14 cellular contexts compared by ENCODE assay signal in the genomic region with DNA sequence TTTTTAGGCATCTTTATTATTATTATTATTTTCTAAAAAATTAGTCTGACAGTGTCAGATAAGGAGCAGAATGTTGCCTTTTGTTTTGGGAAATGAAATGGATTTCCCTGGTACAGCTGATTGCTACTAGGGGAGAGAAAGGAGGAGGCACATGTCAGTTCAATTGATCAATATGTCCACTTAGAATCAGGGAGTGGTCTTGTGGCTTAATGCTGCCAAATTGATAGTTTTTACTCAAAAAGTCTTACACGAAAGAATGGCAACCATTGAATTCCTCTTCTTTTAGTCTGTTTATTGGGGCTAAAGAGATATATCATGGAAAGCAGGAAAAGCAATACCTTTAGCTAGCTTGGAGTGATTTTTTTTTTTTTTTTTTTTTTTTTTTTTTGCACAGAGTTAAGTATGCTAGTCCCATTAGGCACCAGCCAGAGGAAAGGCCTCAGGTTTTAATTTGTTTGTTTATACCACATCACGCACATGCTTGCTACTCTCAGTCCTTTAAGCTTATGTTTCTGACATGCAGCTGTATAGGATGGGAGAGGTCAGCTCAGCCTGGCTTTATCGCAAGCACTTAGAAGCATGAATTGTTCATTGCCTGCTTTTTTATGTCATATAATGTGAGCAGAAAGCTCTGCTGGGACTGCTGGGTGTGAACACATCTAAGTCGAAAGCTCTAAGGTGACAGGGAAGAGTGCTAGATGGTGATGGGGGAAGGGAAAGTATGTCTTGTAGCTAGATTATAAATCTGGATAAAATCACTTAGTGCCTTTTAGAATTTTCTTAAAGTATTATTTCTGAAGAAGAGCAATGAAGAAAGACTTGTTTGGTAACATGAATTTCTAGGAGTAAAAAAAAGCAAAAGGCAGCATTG. TPM values are rescaled to one million over a fixed set of nuclear protein-coding genes. Genes with fewer than 3 reads are reported as not detected.
DNase-seq lines count a peak whose midpoint lies in the region; ATAC-seq, FAIRE-seq and TF ChIP-seq lines count a peak whose summit lies in the region.
"Had no signal": no experiment of that assay in that cellular context is flagged by ENCODE, and none has a peak within 500 bp of the region (broad histone marks: within the 10 kb centered on the region; RNA-seq: fewer than 3 reads in every experiment).

No MANE protein-coding gene starts in this region.

- H3K4me1 Mint-ChIP-seq in activated T-cell treated with anti-CD3 and anti-CD28 coated beads, Interleukin-2, amount 50 U/mL, for 24 hours (ENCODE audit: low read depth): peaks cover 2% of the 10 kb centered on the region
- H3K4me1 Mint-ChIP-seq in activated CD8-positive, alpha-beta memory T cell treated with anti-CD3 and anti-CD28 coated beads, Interleukin-2, amount 10 ng/mL, durations not matched to agents 7 days and 5 days: peaks cover 26% of the 10 kb centered on the region
- no peaks in the 10 kb centered on the region for H3K4me1 Mint-ChIP-seq in activated T-helper 2 cell treated with anti-CD3 and anti-CD28 coated beads, Interferon-gamma antibody, Interleukin-2, Interleukin-4, amounts not matched to agents 10 μg/mL and 5 μg/mL and 100 μg/mL, durations not matched to agents 14 hours and 24 hours and 36 hours (ENCODE audit: low read depth)

- H3K4me3 ChIP-seq in KMS-11 (IDR thresholded peaks at IDR 0.05; ENCODE audit: insufficient read depth, low read depth, low read length) (no peak overlapping the region), K562 (no peak overlapping the region), mucosa of descending colon (no peak overlapping the region)
- H3K4me3 ChIP-seq: thoracic aorta had no signal

- POLR2A ChIA-PET in K562 (lab: Yijun Ruan, JAX): interaction anchor here (0.6 to 1.6 kb wide), 5 partner anchors 8 to 20 kb away, joined by 3 to 5 read pairs (median 3); no protein-coding TSS in a partner anchor

- H3K27ac Mint-ChIP-seq in activated T-cell treated with anti-CD3 and anti-CD28 coated beads, Interleukin-2, amount 50 U/mL, for 24 hours: no peak overlapping the region
- H3K27ac Mint-ChIP-seq in activated CD8-positive, alpha-beta memory T cell treated with anti-CD3 and anti-CD28 coated beads, Interleukin-2, amount 10 ng/mL, durations not matched to agents 7 days and 5 days: no peak overlapping the region
- H3K27ac Mint-ChIP-seq in activated T-helper 2 cell treated with anti-CD3 and anti-CD28 coated beads, Interferon-gamma antibody, Interleukin-2, Interleukin-4, amounts not matched to agents 10 μg/mL and 5 μg/mL and 100 μg/mL, durations not matched to agents 14 hours and 24 hours and 36 hours: no peak overlapping the region
- H3K27ac Mint-ChIP-seq: progenitor cell of endocrine pancreas had no signal

- no peaks in the 10 kb centered on the region for H3K27me3 Mint-ChIP-seq in activated T-cell treated with anti-CD3 and anti-CD28 coated beads, Interleukin-2, amount 50 U/mL, for 24 hours
- H3K27me3 Mint-ChIP-seq in activated CD8-positive, alpha-beta memory T cell treated with anti-CD3 and anti-CD28 coated beads, Interleukin-2, amount 10 ng/mL, durations not matched to agents 7 days and 5 days: no peaks in the 10 kb centered on the region
- peaks cover 2% of the 10 kb centered on the region for H3K27me3 Mint-ChIP-seq in activated T-helper 2 cell treated with anti-CD3 and anti-CD28 coated beads, Interferon-gamma antibody, Interleukin-2, Interleukin-4, amounts not matched to agents 10 μg/mL and 5 μg/mL and 100 μg/mL, durations not matched to agents 14 hours and 24 hours and 36 hours (ENCODE audit: low read depth)
- H3K27me3 Mint-ChIP-seq: progenitor cell of endocrine pancreas had no signal

- DNase-seq in Ammon's horn (ENCODE audit: low spot score) (peak; percentile 23), K562 (ENCODE audit: extremely low read depth in 1 of 4, low spot score in 3 of 4) (peak in 1 of 4 experiments; percentile 20), mucosa of descending colon (peak in 1 of 3 donors; percentile 14), RCC 7860 (ENCODE audit: low spot score) (no peak)
- no peak for DNase-seq in activated T-cell treated with anti-CD3 and anti-CD28 coated beads, Interleukin-2, amount 50 U/mL, for 24 hours
- DNase-seq in activated CD8-positive, alpha-beta memory T cell treated with anti-CD3 and anti-CD28 coated beads, Interleukin-2, amount 10 ng/mL, durations not matched to agents 7 days and 5 days: no peak
- no peak for DNase-seq in activated T-helper 2 cell treated with anti-CD3 and anti-CD28 coated beads, Interferon-gamma antibody, Interleukin-2, Interleukin-4, amounts not matched to agents 10 μg/mL and 5 μg/mL and 100 μg/mL, durations not matched to agents 14 hours and 24 hours and 36 hours (ENCODE audit: low spot score)
- DNase-seq: activated CD4-positive, alpha-beta T cell treated with anti-CD3 and anti-CD28 coated beads for 48 hours; aorta; DMS 273 treated with DMSO at 0.1 percent for 48 hours; NCI-H526 had no signal

- H3K9me3 ChIP-seq in K562 (replicated peaks; ENCODE audit: control insufficient read depth, insufficient read depth, low read depth, low read length) (no peaks in the 10 kb centered on the region), mucosa of descending colon (no peaks in the 10 kb centered on the region)
- H3K9me3 ChIP-seq: thoracic aorta had no signal

- peak; percentile 51 for FAIRE-seq in K562 (lab: Jason Lieb, UNC)
- FAIRE-seq in RCC 7860 (lab: Jason Lieb, UNC): no peak

- H3K27me3 ChIP-seq in KMS-11 (ENCODE audit: insufficient read depth, low read depth): no peaks in the 10 kb centered on the region
- H3K27me3 ChIP-seq in K562 (ENCODE audit: control insufficient read depth in 2 of 2, insufficient read depth in 2 of 2, low read length in 2 of 2): no peaks in the 10 kb centered on the region

- CTCF ChIA-PET in K562 (lab: Yijun Ruan, JAX; ENCODE audit: low intra/inter-chr PET ratio): no interaction called here
- CTCF ChIA-PET in activated CD8-positive, alpha-beta memory T cell treated with anti-CD3 and anti-CD28 coated beads, Interleukin-2, amount 10 ng/mL, durations not matched to agents 7 days and 5 days (lab: Charles Lee): interaction anchor here (1.2 kb wide), 1 partner anchor 76 kb away, joined by 4 read pairs; no protein-coding TSS in a partner anchor

- peak overlapping the region; percentile 72 for H3K27ac ChIP-seq in KMS-11
- peak overlapping the region; percentile 58 for H3K27ac ChIP-seq in K562 (ENCODE audit: extremely low read depth, low read depth, low read length)
- H3K27ac ChIP-seq: thoracic aorta had no signal

- H3K4me1 ChIP-seq in KMS-11 (ENCODE audit: low read depth, poor library complexity, severe bottlenecking) (peaks cover 68% of the 10 kb centered on the region), K562 (replicated peaks in 1 of 2; ENCODE audit: control insufficient read depth in 2 of 2, insufficient read depth in 2 of 2, low read length in 2 of 2) (peaks cover 0 to 22% of the 10 kb centered on the region in 2 experiments; a peak in 3 of 5 replicates), mucosa of descending colon (ENCODE audit: low read depth) (peaks cover 6% of the 10 kb centered on the region)

- H3K4me3 Mint-ChIP-seq in activated T-cell treated with anti-CD3 and anti-CD28 coated beads, Interleukin-2, amount 50 U/mL, for 24 hours: no peak overlapping the region
- H3K4me3 Mint-ChIP-seq in activated CD8-positive, alpha-beta memory T cell treated with anti-CD3 and anti-CD28 coated beads, Interleukin-2, amount 10 ng/mL, durations not matched to agents 7 days and 5 days: no peak overlapping the region
- no peak overlapping the region for H3K4me3 Mint-ChIP-seq in activated T-helper 2 cell treated with anti-CD3 and anti-CD28 coated beads, Interferon-gamma antibody, Interleukin-2, Interleukin-4, amounts not matched to agents 10 μg/mL and 5 μg/mL and 100 μg/mL, durations not matched to agents 14 hours and 24 hours and 36 hours (ENCODE audit: low read depth)

- H3K36me3 ChIP-seq in KMS-11 (ENCODE audit: insufficient read depth) (no peaks in the 10 kb centered on the region), K562 (ENCODE audit: control insufficient read depth, insufficient read depth, low read length) (no peaks in the 10 kb centered on the region), mucosa of descending colon (ENCODE audit: low read depth) (no peaks in the 10 kb centered on the region)
- H3K36me3 ChIP-seq: thoracic aorta had no signal

- no peak for TF ChIP-seq RAD21 in K562 (CRISPR knock-in tag; conservative IDR thresholded peaks at IDR 0.05 in 1 of 2, IDR thresholded peaks at IDR 0.05 in 1 of 2)

- H3K9me1 ChIP-seq in K562 (ENCODE audit: control insufficient read depth, insufficient read depth, low read length): no peaks in the 10 kb centered on the region

- TF ChIP-seq POLR2A in K562 (conservative IDR thresholded peaks at IDR 0.05): no peak

- H2AFZ ChIP-seq in KMS-11 (ENCODE audit: low read depth) (peak overlapping the region; percentile 39), K562 (ENCODE audit: low read depth, low read length) (peak overlapping the region; percentile 60)

- no peaks in the 10 kb centered on the region for H4K20me1 ChIP-seq in KMS-11 (ENCODE audit: insufficient read depth)
- no peaks in the 10 kb centered on the region for H4K20me1 ChIP-seq in K562 (replicated peaks; ENCODE audit: control insufficient read depth, insufficient read depth, low read length)

- intact Hi-C loops in K562 (cut with micrococcal nuclease): loop anchor here (10.0 kb wide), 1 partner anchor 54 kb away; no protein-coding TSS in a partner anchor
- intact Hi-C loops in mucosa of descending colon (cut with DNase I, micrococcal nuclease): no loop called here
- intact Hi-C loops in activated T-helper 2 cell treated with anti-CD3 and anti-CD28 coated beads, Interferon-gamma antibody, Interleukin-2, Interleukin-4, amounts not matched to agents 10 μg/mL and 5 μg/mL and 100 μg/mL, durations not matched to agents 14 hours and 24 hours and 36 hours (cut with micrococcal nuclease): no loop called here

- TF ChIP-seq EP300 in K562 (IDR thresholded peaks at IDR 0.05; ENCODE audit: low read length): no peak

- H3K79me2 ChIP-seq in KMS-11 (ENCODE audit: insufficient read depth, low read depth): no peaks in the 10 kb centered on the region
- no peaks in the 10 kb centered on the region for H3K79me2 ChIP-seq in K562 (ENCODE audit: control insufficient read depth, insufficient read depth, low read length)

- in situ Hi-C loops in K562 (cut with MboI): no loop called here

- H3K4me2 ChIP-seq in KMS-11 (peak overlapping the region; percentile 62), K562 (ENCODE audit: insufficient read depth, low read length) (no peak overlapping the region)

- ATAC-seq in K562: peak; percentile 30
- peak; percentile 63 for ATAC-seq in mucosa of descending colon
- ATAC-seq in activated CD8-positive, alpha-beta memory T cell treated with anti-CD3 and anti-CD28 coated beads, Interleukin-2, amount 10 ng/mL, durations not matched to agents 7 days and 5 days: no peak

- no peak overlapping the region for H3K9ac ChIP-seq in KMS-11
- H3K9ac ChIP-seq in K562 (ENCODE audit: insufficient read depth in 1 of 2, low read depth in 2 of 2, low read length in 2 of 2): peak overlapping the region in 1 of 2 experiments; percentile 27; a peak in 1 of 4 replicates

- no peaks in the 10 kb centered on the region for H3K36me3 Mint-ChIP-seq in activated T-cell treated with anti-CD3 and anti-CD28 coated beads, Interleukin-2, amount 50 U/mL, for 24 hours (ENCODE audit: low read depth)
- H3K36me3 Mint-ChIP-seq in activated CD8-positive, alpha-beta memory T cell treated with anti-CD3 and anti-CD28 coated beads, Interleukin-2, amount 10 ng/mL, durations not matched to agents 7 days and 5 days: peaks cover 2% of the 10 kb centered on the region
- no peaks in the 10 kb centered on the region for H3K36me3 Mint-ChIP-seq in activated T-helper 2 cell treated with anti-CD3 and anti-CD28 coated beads, Interferon-gamma antibody, Interleukin-2, Interleukin-4, amounts not matched to agents 10 μg/mL and 5 μg/mL and 100 μg/mL, durations not matched to agents 14 hours and 24 hours and 36 hours (ENCODE audit: low read depth)

- BruUV-seq in K562 (replicated peaks; lab: Mats Ljungman, UMichigan): no TSS peak

- TF ChIP-seq CTCF in KMS-11 (conservative IDR thresholded peaks at IDR 0.05; ENCODE audit: low read depth, low read length): no peak
- no peak for TF ChIP-seq CTCF in K562 (IDR thresholded peaks at IDR 0.05 in 2 of 3, conservative IDR thresholded peaks at IDR 0.05 in 1 of 3; ENCODE audit: insufficient read depth in 2 of 3, low read depth in 1 of 3, low read length in 3 of 3)
- TF ChIP-seq CTCF in mucosa of descending colon (IDR thresholded peaks at IDR 0.05): no peak

- H3K9me3 Mint-ChIP-seq in activated T-cell treated with anti-CD3 and anti-CD28 coated beads, Interleukin-2, amount 50 U/mL, for 24 hours: no peaks in the 10 kb centered on the region
- no peaks in the 10 kb centered on the region for H3K9me3 Mint-ChIP-seq in activated CD8-positive, alpha-beta memory T cell treated with anti-CD3 and anti-CD28 coated beads, Interleukin-2, amount 10 ng/mL, durations not matched to agents 7 days and 5 days (ENCODE audit: low read depth)
- H3K9me3 Mint-ChIP-seq in activated T-helper 2 cell treated with anti-CD3 and anti-CD28 coated beads, Interferon-gamma antibody, Interleukin-2, Interleukin-4, amounts not matched to agents 10 μg/mL and 5 μg/mL and 100 μg/mL, durations not matched to agents 14 hours and 24 hours and 36 hours: peaks cover 3% of the 10 kb centered on the region

- 39% methylated on average over 3 of the region's 4 CpGs for WGBS in K562 (ENCODE audit: insufficient coverage, low coverage, missing lambda C conversion rate)

RNA-seq across cellular contexts. Expression of a gene that starts 1.5 kb away (rescaled TPM):
- total RNA-seq in K562 (2011; cell fraction: chromatin; rRNA removed; ENCODE audit: low replicate concordance): 2.4 and 3.2 TPM in 2 replicates
- 1.2 and 2.4 TPM in 2 replicates for total RNA-seq in K562 (2011; cell fraction: nucleolus; rRNA removed)
- total RNA-seq in K562 (2011; cell fraction: nucleoplasm; rRNA removed): 2.9 and 3.0 TPM in 2 replicates
- total RNA-seq in K562 (2014; rRNA removed): 0.49 and 1.7 TPM in 2 replicates
- total RNA-seq in K562 (2014; rRNA removed; fragmentation: Illumina TruSeq; extraction: Trizol): 0.62 and 0.73 TPM in 2 replicates
- 0.25 and 0.41 TPM in 2 replicates for total RNA-seq in K562 (2015; rRNA removed; fragmentation: Illumina TruSeq; extraction: Trizol)
- total RNA-seq in K562 (2021): 0.42 and 0.62 TPM in 2 replicates
- polyA plus RNA-seq in K562 (2011; rRNA removed): 0.28 and 1.3 TPM in 2 replicates
- 0.04 and 0.31 TPM in 2 replicates for polyA plus RNA-seq in K562 (2011; cell fraction: cytosol; rRNA removed)
- polyA plus RNA-seq in K562 (2011; cell fraction: nucleus; rRNA removed): 0.48 and 1.2 TPM in 2 replicates
- polyA plus RNA-seq in K562 (2012): 0.10 and 0.35 TPM in 2 replicates
- 0.29 and 0.42 TPM in 2 replicates for polyA plus RNA-seq in K562 (2014; fragmentation: Illumina TruSeq; extraction: Trizol)
- polyA plus RNA-seq in K562 (2014; fragmentation: Nextera tagmentation; extraction: Ambion mirVana): under 1 TPM; 0.03 to 0.14 TPM
- 0.38 and 0.48 TPM in 2 replicates for polyA plus RNA-seq in K562 (2014; rRNA removed)
- polyA minus RNA-seq in K562 (2011; rRNA and poly(A)+ RNA removed): 3.9 and 4.1 TPM in 2 replicates
- 0.55 and 0.57 TPM in 2 replicates for polyA minus RNA-seq in K562 (2011; cell fraction: cytosol; rRNA and poly(A)+ RNA removed)
- polyA minus RNA-seq in K562 (2011; cell fraction: nucleus; rRNA and poly(A)+ RNA removed): 1.2 and 1.6 TPM in 2 replicates
- 10 to 100 TPM in 1 of 3 donors, 1 to 10 TPM in 2; 4.2 to 30.8 (median 5.4) TPM for total RNA-seq in mucosa of descending colon
- total RNA-seq in activated CD8-positive, alpha-beta memory T cell treated with anti-CD3 and anti-CD28 coated beads, Interleukin-2, amount 10 ng/mL, durations not matched to agents 7 days and 5 days: under 1 TPM; 0.82 to 0.85 TPM
- total RNA-seq in activated T-helper 2 cell treated with anti-CD3 and anti-CD28 coated beads, Interferon-gamma antibody, Interleukin-2, Interleukin-4, amounts not matched to agents 10 μg/mL and 5 μg/mL and 100 μg/mL, durations not matched to agents 14 hours and 24 hours and 36 hours: 1.0 and 1.2 TPM in 2 replicates
